8 cellular contexts compared by ENCODE assay signal in genomic region chr11:6606471-6607189, GRCh38.
DNase-seq lines count a peak whose midpoint lies in the region; ATAC-seq and TF ChIP-seq lines count a peak whose summit lies in the region.

No MANE protein-coding gene starts in this region.

- no peak for TF ChIP-seq CTCF in coronary artery (IDR thresholded peaks at IDR 0.05)

- peak overlapping the region; percentile 97 for H3K4me3 ChIP-seq in coronary artery

- peak overlapping the region; percentile 93 to 99 for H3K27ac ChIP-seq in coronary artery

- no peak for TF ChIP-seq RAD21 in Ishikawa (IDR thresholded peaks at IDR 0.05; ENCODE audit: low read depth)

- DNase-seq in DMS 273 (lab: John Stamatoyannopoulos, UW; ENCODE audit: unreplicated experiment) (peak; percentile 71), DMS 273 treated with DMSO at 0.1 percent for 48 hours (lab: John Stamatoyannopoulos, UW) (no peak), coronary artery (ENCODE audit: low spot score) (peak; percentile 97), kidney tubule cell (ENCODE audit: low spot score) (peak; percentile 97)
- peak; percentile 52 to 69 for DNase-seq in stimulated activated CD4-positive, alpha-beta T cell treated with anti-CD3 and anti-CD28 coated beads, Interleukin-2, amount 100 ng/mL, for 24 hours

- TF ChIP-seq EP300 in Ishikawa (IDR thresholded peaks at IDR 0.05; ENCODE audit: borderline replicate concordance), result 0 out of 2 replicates have a peak, but pooled peaks have one; percentile 15

- H3K27me3 Mint-ChIP-seq in T-helper 1 cell treated with Interleukin-12 subunit alpha and Interleukin-12 subunit beta and Interleukin-4 antibody, amounts not matched to agents 30 μg/mL and 1 μg/mL, for 36 hours (ENCODE audit: low read depth), result no peaks in the 10 kb centered on the region

- no peaks in the 10 kb centered on the region for H3K9me3 Mint-ChIP-seq in T-helper 1 cell treated with Interleukin-12 subunit alpha and Interleukin-12 subunit beta and Interleukin-4 antibody, amounts not matched to agents 30 μg/mL and 1 μg/mL, for 36 hours

- peaks cover 40% of the 10 kb centered on the region for H3K36me3 Mint-ChIP-seq in T-helper 1 cell treated with Interleukin-12 subunit alpha and Interleukin-12 subunit beta and Interleukin-4 antibody, amounts not matched to agents 30 μg/mL and 1 μg/mL, for 36 hours (ENCODE audit: low read depth)

- H3K4me1 Mint-ChIP-seq in T-helper 1 cell treated with Interleukin-12 subunit alpha and Interleukin-12 subunit beta and Interleukin-4 antibody, amounts not matched to agents 30 μg/mL and 1 μg/mL, for 36 hours (ENCODE audit: low read depth), result peaks cover 39% of the 10 kb centered on the region

- H3K27ac Mint-ChIP-seq in T-helper 1 cell treated with Interleukin-12 subunit alpha and Interleukin-12 subunit beta and Interleukin-4 antibody, amounts not matched to agents 30 μg/mL and 1 μg/mL, for 36 hours, result peak overlapping the region; percentile 80

- H3K4me3 Mint-ChIP-seq in T-helper 1 cell treated with Interleukin-12 subunit alpha and Interleukin-12 subunit beta and Interleukin-4 antibody, amounts not matched to agents 30 μg/mL and 1 μg/mL, for 36 hours, result no peak overlapping the region

- ATAC-seq in GM21737 (IDR thresholded peaks at IDR 0.05; ENCODE audit: unreplicated experiment), result peak; percentile 44

TF ChIP-seq in Ishikawa, 13 proteins besides CTCF, POLR2A, EP300 and RAD21:
- TF ChIP-seq YY1 (IDR thresholded peaks at IDR 0.05; ENCODE audit: low read depth) (no peak), TEAD4 (IDR thresholded peaks at IDR 0.05) (peak; percentile 62), REST (IDR thresholded peaks at IDR 0.05; ENCODE audit: low read depth) (peak; percentile 7; the same call in 1 of the 2 replicates)
